In the genomic region with DNA sequence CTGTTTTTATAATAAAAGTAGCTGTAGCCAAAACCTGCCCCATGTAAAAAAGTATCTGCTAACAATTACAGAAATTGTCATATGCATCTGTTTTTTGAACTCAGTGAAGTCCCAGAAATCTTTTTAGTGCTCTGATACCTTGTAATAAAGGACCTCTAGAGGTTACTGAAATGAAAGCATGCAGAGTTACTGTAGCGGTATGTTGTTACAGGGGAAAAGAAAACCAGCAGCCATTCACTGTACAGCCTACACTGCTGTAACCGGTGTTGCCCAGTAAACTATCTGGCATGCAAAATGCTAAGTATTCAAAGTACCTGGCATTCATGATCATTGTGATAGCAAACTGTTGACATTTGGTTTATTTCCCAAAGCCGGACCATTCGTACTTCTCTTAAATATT, we compare ENCODE assay signal across 6 cellular contexts. TPM values are rescaled to one million over a fixed set of nuclear protein-coding genes. Genes with fewer than 3 reads are reported as not detected.
"Had no signal": no experiment of that assay in that cellular context is flagged by ENCODE, and none has a peak within 500 bp of the region (broad histone marks: within the 10 kb centered on the region; RNA-seq: fewer than 3 reads in every experiment).

No MANE protein-coding gene starts in this region.

RNA-seq across cellular contexts. Expression of gene OR4F6, which starts 12.6 kb away (rescaled TPM):
- total RNA-seq: GM23338, H4, H7, HepG2, HFFc6 had no signal
- polyA plus RNA-seq: GM23338, HepG2, IgD-negative memory B cell had no signal

RNA-seq across cellular contexts. Expression of gene OR4F15, which starts 21.3 kb away (rescaled TPM):
- total RNA-seq: GM23338, H4, H7, HepG2 had no signal
- polyA plus RNA-seq: GM23338, HepG2, IgD-negative memory B cell had no signal
